Comparison of ENCODE assay signal across 8 cellular contexts in the genomic region with DNA sequence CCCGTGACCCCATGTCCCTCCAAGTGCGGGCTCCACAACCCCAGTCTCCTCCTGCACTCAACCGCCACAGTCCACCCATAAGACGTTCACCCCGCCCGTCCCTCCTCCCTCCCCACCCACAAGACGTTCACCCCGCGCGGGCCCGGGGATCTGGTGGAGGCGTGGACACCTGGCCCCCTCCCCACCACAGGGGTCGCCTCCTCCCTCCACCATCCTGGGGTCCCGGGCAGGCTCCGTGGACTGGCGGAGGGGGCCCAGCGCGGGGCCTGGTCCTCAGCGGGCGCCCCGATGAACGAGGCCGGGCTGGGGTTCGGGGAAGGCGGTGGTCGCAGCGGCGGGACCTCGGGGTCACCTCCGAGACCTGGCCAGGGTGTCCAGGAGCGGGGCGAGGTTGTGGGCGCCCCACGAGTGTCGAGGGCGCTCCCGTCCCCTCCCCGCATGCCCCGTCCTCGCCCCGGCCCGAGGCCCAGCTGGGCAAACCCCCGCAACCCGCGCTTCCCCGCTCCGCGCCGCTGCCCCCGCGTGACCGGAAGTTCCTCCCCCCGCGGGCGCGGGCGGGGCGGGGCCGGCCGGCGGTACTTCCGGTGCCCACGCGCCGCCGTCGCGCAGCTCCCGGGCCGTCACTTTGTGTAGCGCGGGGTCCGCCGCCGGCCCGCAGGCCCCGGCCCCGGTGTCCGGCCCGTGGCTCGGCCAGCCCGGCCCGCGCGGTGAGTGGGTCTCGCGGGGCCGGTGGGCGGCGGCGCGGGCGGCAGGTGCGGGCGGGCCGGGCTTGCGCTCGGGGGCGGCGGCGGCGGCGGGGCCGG. TPM values are rescaled to one million over a fixed set of nuclear protein-coding genes. Genes with fewer than 3 reads are reported as not detected.
DNase-seq lines count a peak whose midpoint lies in the region; FAIRE-seq and TF ChIP-seq lines count a peak whose summit lies in the region.

Gene ZNF316, plus strand, starts transcription at position 578 of the 803 bp plus-strand sequence. CDS start 5,092 bp downstream, outside the sequence.

- H4K8ac ChIP-seq in mesendoderm (ENCODE audit: low read depth, low read length), result peak within 1 kb of the TSS; percentile 97

- no peaks in the 10 kb centered on the region; the same call in 1 of the 2 replicates for H3K4me1 ChIP-seq in HAP-1
- H3K4me1 ChIP-seq in effector memory CD4-positive, alpha-beta T cell (ENCODE audit: control insufficient read depth, insufficient read depth, low read length, poor library complexity, severe bottlenecking), result peaks cover 12% of the 10 kb centered on the region
- no peaks in the 10 kb centered on the region for H3K4me1 ChIP-seq in mesendoderm (ENCODE audit: control insufficient read depth, low read depth, low read length)

- no peak within 1 kb of the TSS for H4K5ac ChIP-seq in mesendoderm (ENCODE audit: low read length)

- peak within 1 kb of the TSS; percentile 82 for H3K4me3 Mint-ChIP-seq in activated CD4-positive, alpha-beta memory T cell treated with anti-CD3 and anti-CD28 coated beads for 36 hours

- peak within 1 kb of the TSS; percentile 60 for H3K27ac ChIP-seq in effector memory CD4-positive, alpha-beta T cell (ENCODE audit: insufficient read depth, low read length, poor library complexity, severe bottlenecking)
- no peak within 1 kb of the TSS for H3K27ac ChIP-seq in mesendoderm (ENCODE audit: low read depth, low read length)

- H3K4me1 Mint-ChIP-seq in activated CD4-positive, alpha-beta memory T cell treated with anti-CD3 and anti-CD28 coated beads for 36 hours (ENCODE audit: low read depth), result peaks cover 30% of the 10 kb centered on the region

- H3K9me3 Mint-ChIP-seq in activated CD4-positive, alpha-beta memory T cell treated with anti-CD3 and anti-CD28 coated beads for 36 hours, result no peaks in the 10 kb centered on the region

- H3K36me3 ChIP-seq in HAP-1 (replicated peaks) (peaks cover 15% of the 10 kb centered on the region), mesendoderm (ENCODE audit: control insufficient read depth, insufficient read depth, low read length) (no peaks in the 10 kb centered on the region)
- peaks cover 10% of the 10 kb centered on the region for H3K36me3 ChIP-seq in effector memory CD4-positive, alpha-beta T cell (ENCODE audit: control insufficient read depth, insufficient read depth, low read length)

- no peaks in the 10 kb centered on the region for H3K79me2 ChIP-seq in mesendoderm (ENCODE audit: control insufficient read depth, insufficient read depth, low read length)

- peak; percentile 53; the same call in 1 of the 2 replicates for TF ChIP-seq POLR2A in GM12892 (IDR thresholded peaks at IDR 0.05; ENCODE audit: low read depth, low read length)

- H3K27me3 Mint-ChIP-seq in activated CD4-positive, alpha-beta memory T cell treated with anti-CD3 and anti-CD28 coated beads for 36 hours, result no peaks in the 10 kb centered on the region

- DNase-seq in GM12892 (ENCODE audit: insufficient read length), result peak; percentile 92
- peak in 1 of 2 experiments; percentile 59 for DNase-seq in HAP-1 (ENCODE audit: low spot score in 2 of 2)
- peak; percentile 26 for DNase-seq in MV-4-11 (lab: John Stamatoyannopoulos, UW)
- peak; percentile 62 for DNase-seq in activated CD4-positive, alpha-beta memory T cell treated with anti-CD3 and anti-CD28 coated beads for 36 hours
- DNase-seq in effector memory CD4-positive, alpha-beta T cell, result peak; percentile 30 to 55 (median 43)
- DNase-seq in mesendoderm, result no peak
- peak; percentile 31 for DNase-seq in stimulated activated CD8-positive, alpha-beta memory T cell treated with anti-CD3 and anti-CD28 coated beads, Interleukin-12 subunit alpha, Interleukin-12 subunit beta, amount 100 ng/mL, for 24 hours (ENCODE audit: extremely low read depth)
- DNase-seq in NCI-H1694 treated with DMSO at 0.1 percent for 48 hours (lab: John Stamatoyannopoulos, UW), result no peak

- no peak within 1 kb of the TSS for H2AK5ac ChIP-seq in mesendoderm (ENCODE audit: low read length)

- H3K9me3 ChIP-seq in HAP-1, result no peaks in the 10 kb centered on the region
- H3K9me3 ChIP-seq in effector memory CD4-positive, alpha-beta T cell (ENCODE audit: control insufficient read depth, low read length), result no peaks in the 10 kb centered on the region

- intact Hi-C loops in activated CD4-positive, alpha-beta memory T cell treated with anti-CD3 and anti-CD28 coated beads for 36 hours (cut with micrococcal nuclease), result loop anchor here (1.0 kb wide), 1 partner anchor 47 kb away; the partner anchor contains the start of gene INTS15

- H3K18ac ChIP-seq in mesendoderm (ENCODE audit: low read length), result peak within 1 kb of the TSS; percentile 89

- no peak within 1 kb of the TSS for H2BK15ac ChIP-seq in mesendoderm (replicated peaks; ENCODE audit: low read depth)

- H2BK5ac ChIP-seq in mesendoderm (ENCODE audit: low read length), result no peak within 1 kb of the TSS

- peaks cover 4% of the 10 kb centered on the region for H3K79me1 ChIP-seq in mesendoderm (ENCODE audit: low read length)

- H3K4ac ChIP-seq in mesendoderm (ENCODE audit: low read depth, low read length), result peak within 1 kb of the TSS; percentile 71

- H3K23ac ChIP-seq in mesendoderm (ENCODE audit: low read length), result no peak within 1 kb of the TSS

- no peaks in the 10 kb centered on the region for H3K27me3 ChIP-seq in HAP-1 (ENCODE audit: low read depth)
- no peaks in the 10 kb centered on the region for H3K27me3 ChIP-seq in effector memory CD4-positive, alpha-beta T cell (replicated peaks; ENCODE audit: control insufficient read depth, insufficient read depth, low read length, poor library complexity, severe bottlenecking)
- H3K27me3 ChIP-seq in mesendoderm (ENCODE audit: insufficient read depth, low read length, poor library complexity), result no peaks in the 10 kb centered on the region

- POLR2A ChIA-PET in activated CD4-positive, alpha-beta memory T cell treated with anti-CD3 and anti-CD28 coated beads for 36 hours (lab: Charles Lee), result interaction anchor here (0.7 kb wide), 1 partner anchor 47 kb away, joined by 3 read pairs; the partner anchor contains the start of gene INTS15

- CTCF ChIA-PET in activated CD4-positive, alpha-beta memory T cell treated with anti-CD3 and anti-CD28 coated beads for 36 hours (lab: Charles Lee), result no interaction called here

- H3K4me3 ChIP-seq in HAP-1 (peak within 1 kb of the TSS; percentile 52), mesendoderm (ENCODE audit: low read length) (peak within 1 kb of the TSS; percentile 54)
- H3K4me3 ChIP-seq in effector memory CD4-positive, alpha-beta T cell (ENCODE audit: insufficient read depth, low read depth, low read length, poor library complexity, severe bottlenecking), result peak within 1 kb of the TSS; percentile 69

- FAIRE-seq in GM12892 (lab: Jason Lieb, UNC), result peak; percentile 73

- H2BK120ac ChIP-seq in mesendoderm (ENCODE audit: low read depth, low read length), result peak within 1 kb of the TSS; percentile 46

- peak within 1 kb of the TSS; percentile 82 for H3K56ac ChIP-seq in mesendoderm (ENCODE audit: low read length)

- peak within 1 kb of the TSS; percentile 77 for H3K27ac Mint-ChIP-seq in activated CD4-positive, alpha-beta memory T cell treated with anti-CD3 and anti-CD28 coated beads for 36 hours

- peak within 1 kb of the TSS; percentile 60 for H3K4me2 ChIP-seq in mesendoderm (ENCODE audit: low read length)

- peak within 1 kb of the TSS; percentile 68 for H3K9ac ChIP-seq in mesendoderm (ENCODE audit: low read length)

- peaks cover 18% of the 10 kb centered on the region for H3K36me3 Mint-ChIP-seq in activated CD4-positive, alpha-beta memory T cell treated with anti-CD3 and anti-CD28 coated beads for 36 hours

- no CpG with 5 or more reads among the region's 104 CpGs for WGBS in mesendoderm (ENCODE audit: extremely low coverage, insufficient coverage, low lambda C conversion rate)

- in situ Hi-C loops in HAP-1 (cut with MboI; ENCODE audit: low sequenced_read_pairs), result no loop called here

RNA-seq across cellular contexts. Expression of gene ZNF316, which starts in this region (rescaled TPM):
- 12.1 TPM for polyA plus RNA-seq in GM12892 (2012; ENCODE audit: missing spikeins)
- 10 to 100 TPM; 19.7 to 21.7 TPM for total RNA-seq in activated CD4-positive, alpha-beta memory T cell treated with anti-CD3 and anti-CD28 coated beads for 36 hours
- 3.5 TPM for polyA plus RNA-seq in mesendoderm (2013, experiment 1 of 2)
- polyA plus RNA-seq in mesendoderm (2013, experiment 2 of 2), result 3.6 TPM

Comparison
In these comparisons a context has a peak if more than half of its experiments do, and no peak if none do; other contexts are left out.
1. DNase-seq: peak in GM12892 (single experiment), MV-4-11 (single experiment), activated CD4-positive, alpha-beta memory T cell treated with anti-CD3 and anti-CD28 coated beads for 36 hours (single experiment), effector memory CD4-positive, alpha-beta T cell (3 of 3) and stimulated activated CD8-positive, alpha-beta memory T cell treated with anti-CD3 and anti-CD28 coated beads, Interleukin-12 subunit alpha, Interleukin-12 subunit beta, amount 100 ng/mL, for 24 hours (single experiment); none in mesendoderm (single experiment) and NCI-H1694 treated with DMSO at 0.1 percent for 48 hours (single experiment).
2. Peak in every context shown above with its lines, with median percentiles within 50 percentile points of each other: H3K4me3 ChIP-seq.